Comparison of ENCODE assay signal across 8 cellular contexts in the genomic region with DNA sequence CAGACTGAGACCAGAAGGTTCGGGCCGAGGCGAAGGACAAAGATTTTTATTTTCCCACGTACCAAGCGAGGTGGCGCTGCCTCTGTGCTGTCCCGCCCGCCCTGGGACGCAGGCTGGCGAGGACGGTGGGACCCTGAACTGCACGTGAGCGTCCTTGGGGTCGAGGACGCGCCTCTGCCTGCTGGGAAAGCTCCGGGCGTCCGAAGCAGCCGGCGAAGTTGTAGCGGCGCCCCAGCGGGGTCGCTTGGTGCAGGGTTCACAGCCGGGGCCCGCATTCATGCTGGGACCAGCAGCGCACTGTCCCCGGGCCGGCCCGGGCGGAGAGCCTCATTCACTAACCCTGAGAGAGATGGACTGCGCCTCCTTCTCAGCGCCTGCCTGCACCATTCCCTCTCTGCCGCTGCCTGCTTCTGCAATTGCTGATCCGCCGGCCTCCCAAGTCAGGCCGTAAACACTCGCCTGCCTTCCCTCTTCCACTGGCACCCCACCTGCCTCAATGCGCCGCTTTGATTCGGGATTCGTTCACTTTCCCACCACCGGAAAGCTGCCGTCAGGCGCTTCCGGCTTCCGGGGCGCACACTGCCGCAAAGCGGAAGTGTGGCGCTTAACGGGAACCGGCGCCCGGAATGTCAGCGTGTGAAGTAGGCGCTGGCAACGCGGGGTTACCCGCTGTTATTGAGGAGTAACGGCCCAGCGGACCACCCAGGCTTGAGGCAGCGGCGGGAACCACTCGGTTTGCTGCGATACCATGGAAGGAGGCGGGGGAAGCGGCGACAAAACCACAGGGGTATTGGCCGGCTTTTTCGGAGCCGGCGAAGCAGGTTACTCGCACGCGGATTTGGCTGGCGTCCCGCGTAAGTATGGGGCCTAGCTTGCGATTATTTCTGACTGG. TPM values are rescaled to one million over a fixed set of nuclear protein-coding genes. Genes with fewer than 3 reads are reported as not detected.
DNase-seq lines count a peak whose midpoint lies in the region; ATAC-seq and TF ChIP-seq lines count a peak whose summit lies in the region.
"Not testable (repeated sequence)": the region's sequence is repeated elsewhere in the genome, so short reads cannot be mapped to it uniquely, and the experiment has no call there.

A gene (minus strand): TSS at position 581 of the 892 bp plus-strand sequence. CDS start 302 bp downstream, at position 279.
A gene with protein sequence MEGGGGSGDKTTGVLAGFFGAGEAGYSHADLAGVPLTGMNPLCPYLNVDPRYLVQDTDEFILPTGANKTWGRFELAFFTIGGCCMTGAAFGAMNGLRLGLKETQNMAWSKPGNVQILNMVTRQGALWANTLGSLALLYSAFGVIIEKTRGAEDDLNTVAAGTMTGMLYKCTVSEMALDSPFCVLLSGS (plus strand): TSS at position 607 of the 892 bp plus-strand sequence. CDS start 142 bp downstream, at position 749.

- H3K36me3 ChIP-seq in heart right ventricle, result peaks cover 0 to 19% (median 0%) of the 10 kb centered on the region in 9 donors
- H3K36me3 ChIP-seq in tibial nerve, result not testable (repeated sequence)

- ATAC-seq in HG02852 (IDR thresholded peaks at IDR 0.05; ENCODE audit: unreplicated experiment) (peak; percentile 71), heart right ventricle (peak; percentile 95 to 98 (median 96))

- in situ Hi-C loops in GM13977 (cut with MboI; ENCODE audit: low pct_unique_long_range_greater_than_20kb, low sequenced_read_pairs, unreplicated experiment), result not testable (repeated sequence)

- not testable (repeated sequence) for TF ChIP-seq POLR2A in tibial nerve (IDR thresholded peaks at IDR 0.05)

- H3K4me1 ChIP-seq in heart right ventricle (peaks cover 0 to 31% (median 20%) of the 10 kb centered on the region in 9 donors), tibial nerve (peaks cover 0 to 29% (median 8%) of the 10 kb centered on the region in 4 donors)

- peak; percentile 9 for TF ChIP-seq CTCF in GM13977 (IDR thresholded peaks at IDR 0.05; ENCODE audit: extremely low read depth, insufficient read depth, missing control alignments)
- peak in 1 of 9 donors; percentile 15 for TF ChIP-seq CTCF in heart right ventricle (IDR thresholded peaks at IDR 0.05)
- TF ChIP-seq CTCF in tibial nerve (IDR thresholded peaks at IDR 0.05), result peak in 1 of 5 experiments; percentile 28

- TF ChIP-seq EP300 in tibial nerve (IDR thresholded peaks at IDR 0.05), result peak in 1 of 2 donors; percentile 86

- H3K4me3 ChIP-seq in heart right ventricle, result peak within 1 kb of the TSS; percentile 77 to 99 (median 92)
- peak within 1 kb of the TSS; percentile 59 to 86 (median 76) for H3K4me3 ChIP-seq in tibial nerve

- DNase-seq in GM13977 (ENCODE audit: low spot score) (peak; percentile 46), NCI-H1436 treated with DMSO at 0.1 percent for 48 hours (lab: John Stamatoyannopoulos, UW) (peak; percentile 1), T-helper 2 cell (peak; percentile 66 to 88 (median 75)), amniotic stem cell (lab: John Stamatoyannopoulos, UW) (peak; percentile 28), heart right ventricle (peak; percentile 72 to 78), posterior vena cava (ENCODE audit: low spot score) (peak; percentile 93), tibial nerve (ENCODE audit: low spot score in 2 of 2) (peak; percentile 42 to 52)

- not testable (repeated sequence) for H3K9me3 ChIP-seq in heart right ventricle, tibial nerve

- WGBS in heart right ventricle, 2 donors, result 0% methylated on average over 80 to 81 of the region's 81 CpGs
- WGBS in tibial nerve, 2 donors, result 0% methylated on average over 47 to 58 of the region's 81 CpGs

- H3K27ac ChIP-seq in heart right ventricle (peak within 1 kb of the TSS in 9 of 10 donors; percentile 72 to 87 (median 82)), tibial nerve (peak within 1 kb of the TSS in 3 of 4 donors; percentile 54 to 74 (median 60))

- H3K27me3 ChIP-seq in heart right ventricle, tibial nerve: not testable (repeated sequence)

- intact Hi-C loops in heart right ventricle (cut with DNase I); posterior vena cava (cut with DNase I): not testable (repeated sequence)

RNA-seq across cellular contexts. Expression of the first gene that starts in this region (rescaled TPM):
- total RNA-seq in heart right ventricle (10 to 100 TPM; 21.9 to 35.8 (median 29.2) TPM), posterior vena cava (10 to 100 TPM; 24.0 to 25.5 TPM), tibial nerve (10 to 100 TPM; 31.8 to 40.2 (median 35.6) TPM)
- 1 to 10 TPM; 4.3 to 6.3 TPM for polyA plus RNA-seq in heart right ventricle

RNA-seq across cellular contexts. Expression of the second gene that starts in this region (rescaled TPM):
- total RNA-seq in heart right ventricle, result 10 to 100 TPM; 13.9 to 22.6 (median 19.4) TPM
- 10 to 100 TPM in 1 of 2 donors, 1 to 10 TPM in 1; 7.6 to 13.2 TPM for polyA plus RNA-seq in heart right ventricle
- 10 to 100 TPM; 17.3 to 18.0 TPM for total RNA-seq in posterior vena cava
- 10 to 100 TPM; 27.8 to 39.4 (median 28.4) TPM for total RNA-seq in tibial nerve

Comparison
In these comparisons a context has a peak if more than half of its experiments do, and no peak if none do; other contexts are left out.
1. Peak in every context shown above with its lines: DNase-seq, ATAC-seq, H3K4me3 ChIP-seq and H3K27ac ChIP-seq.
2. DNase-seq: peak in every context shown above with its lines; median percentile 93 in posterior vena cava; 75 in T-helper 2 cell; 75 in heart right ventricle; 47 in tibial nerve; 46 in GM13977; 28 in amniotic stem cell; 1 in NCI-H1436 treated with DMSO at 0.1 percent for 48 hours.